In genomic region chr9:133945977-133946753, GRCh38 we compare ENCODE assay signal across 10 cellular contexts. TPM values are rescaled to one million over a fixed set of nuclear protein-coding genes. Genes with fewer than 3 reads are reported as not detected.
A peak's percentile ranks its signal among the peaks of the same experiment; 100 is the strongest.
DNase-seq lines count a peak whose midpoint lies in the region; ATAC-seq and TF ChIP-seq lines count a peak whose summit lies in the region.
"Had no signal": no experiment of that assay in that cellular context is flagged by ENCODE, and none has a peak within 500 bp of the region (broad histone marks: within the 10 kb centered on the region; RNA-seq: fewer than 3 reads in every experiment).

No MANE protein-coding gene starts in this region.

- DNase-seq in GM10266 (ENCODE audit: extremely low spot score) = peak; percentile 71
- DNase-seq in kidney tubule cell (ENCODE audit: low spot score) = peak; percentile 56
- no peak for DNase-seq in lower leg skin (ENCODE audit: low spot score in 2 of 2)
- no peak for DNase-seq in T-helper 9 cell
- DNase-seq in gastrocnemius medialis = no peak
- no peak for DNase-seq in SIG-M5 (lab: John Stamatoyannopoulos, UW)
- DNase-seq: activated CD8-positive, alpha-beta memory T cell treated with anti-CD3 and anti-CD28 coated beads, Interleukin-2, amount 50 U/mL, for 4 hours had no signal

- H3K4me3 ChIP-seq in lower leg skin (ENCODE audit: low read depth, poor library complexity, severe bottlenecking) = no peak overlapping the region
- H3K4me3 ChIP-seq in gastrocnemius medialis = no peak overlapping the region
- H3K4me3 ChIP-seq: SJSA1 had no signal

- in situ Hi-C loops in gastrocnemius medialis (cut with MboI; ENCODE audit: low sequenced_read_pairs in 4 of 4) = no loop called here

- H3K27ac ChIP-seq in gastrocnemius medialis = no peak overlapping the region
- H3K27ac ChIP-seq: SJSA1 had no signal

- WGBS in lower leg skin, 2 donors = 94 to 95% methylated on average over 9 to 13 of the region's 14 CpGs

- peaks cover 0 to 4% (median 3%) of the 10 kb centered on the region in 3 donors for H3K27me3 ChIP-seq in gastrocnemius medialis
- H3K27me3 ChIP-seq: SJSA1 had no signal

- ATAC-seq in GM19463 (IDR thresholded peaks at IDR 0.05; ENCODE audit: unreplicated experiment) (peak; percentile 45), HG03342 (IDR thresholded peaks at IDR 0.05; ENCODE audit: unreplicated experiment) (peak; percentile 48), gastrocnemius medialis (no peak)

- TF ChIP-seq POLR2A in lower leg skin (IDR thresholded peaks at IDR 0.05) = no peak
- no peak for TF ChIP-seq POLR2A in gastrocnemius medialis (IDR thresholded peaks at IDR 0.05)

- no peak for TF ChIP-seq CTCF in GM10266 (IDR thresholded peaks at IDR 0.05; ENCODE audit: control insufficient read depth, insufficient read depth, low read depth, missing control alignments)
- no peak for TF ChIP-seq CTCF in lower leg skin (IDR thresholded peaks at IDR 0.05)
- no peak for TF ChIP-seq CTCF in gastrocnemius medialis (IDR thresholded peaks at IDR 0.05 in 4 of 5, conservative IDR thresholded peaks at IDR 0.05 in 1 of 5)

- no peaks in the 10 kb centered on the region for H3K4me1 ChIP-seq in gastrocnemius medialis

- no peaks in the 10 kb centered on the region for H3K9me3 ChIP-seq in gastrocnemius medialis
- H3K9me3 ChIP-seq: SJSA1 had no signal

- intact Hi-C loops in lower leg skin (cut with DNase I; ENCODE audit: low total_unique reads) = no loop called here
- intact Hi-C loops in gastrocnemius medialis (cut with DNase I; ENCODE audit: low total_unique reads) = no loop called here

- H3K36me3 ChIP-seq in gastrocnemius medialis = no peaks in the 10 kb centered on the region

RNA-seq across cellular contexts. Expression of gene VAV2, which starts 46.0 kb away (rescaled TPM):
- 1 to 10 TPM; 6.8 to 9.1 (median 7.5) TPM for total RNA-seq in lower leg skin
- 1 to 10 TPM in 2 of 4 donors, under 1 TPM in 2; 0.51 to 1.2 (median 0.97) TPM for total RNA-seq in gastrocnemius medialis

Comparison
In these comparisons a context has a peak if more than half of its experiments do, and no peak if none do; other contexts are left out.
1. DNase-seq: peak in GM10266 (single experiment) and kidney tubule cell (single experiment); none in lower leg skin (0 of 2), T-helper 9 cell (single experiment), gastrocnemius medialis (0 of 2) and SIG-M5 (single experiment).
2. ATAC-seq: peak in GM19463 (single experiment) and HG03342 (single experiment); none in gastrocnemius medialis (0 of 2).